Comparison of ENCODE assay signal across 8 cellular contexts in the genomic region with DNA sequence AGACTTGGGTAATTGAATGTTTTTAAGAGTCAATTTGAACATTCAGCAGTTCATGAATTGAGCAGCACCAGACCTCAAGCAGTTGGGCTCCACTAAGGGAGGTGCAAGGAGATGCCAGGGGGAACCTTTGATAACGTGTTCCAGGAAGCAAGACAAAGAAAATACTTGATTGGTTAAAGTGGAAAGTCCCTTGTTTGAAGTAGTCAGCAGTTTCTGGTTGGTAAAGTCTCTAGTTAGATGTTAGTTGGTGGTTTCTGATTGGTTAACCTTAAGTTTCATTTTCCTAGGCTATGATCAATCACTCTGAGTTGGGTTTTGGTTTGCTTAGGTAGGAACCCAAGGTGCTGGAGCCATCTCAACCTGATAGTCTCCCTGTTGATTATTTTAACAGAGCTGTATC. TPM values are rescaled to one million over a fixed set of nuclear protein-coding genes. Genes with fewer than 3 reads are reported as not detected.
DNase-seq lines count a peak whose midpoint lies in the region; ATAC-seq and TF ChIP-seq lines count a peak whose summit lies in the region.

No MANE protein-coding gene starts in this region.

- H3K9ac ChIP-seq in Karpas-422 (ENCODE audit: low read length) (no peak overlapping the region), mesendoderm (ENCODE audit: low read length) (no peak overlapping the region)

- TF ChIP-seq EP300 in suprapubic skin (IDR thresholded peaks at IDR 0.05), result no peak

- no peak overlapping the region for H3K56ac ChIP-seq in mesendoderm (ENCODE audit: low read length)

- H3K9me2 ChIP-seq in Karpas-422 (replicated peaks; ENCODE audit: insufficient read depth, low read length), result no peaks in the 10 kb centered on the region

- no peak overlapping the region for H2AK5ac ChIP-seq in mesendoderm (ENCODE audit: low read length)

- no peak overlapping the region for H3K18ac ChIP-seq in mesendoderm (ENCODE audit: low read length)

- H4K8ac ChIP-seq in mesendoderm (ENCODE audit: low read depth, low read length), result no peak overlapping the region

- TF ChIP-seq CTCF in suprapubic skin (IDR thresholded peaks at IDR 0.05), result no peak

- CTCF ChIA-PET in CD8-positive, alpha-beta memory T cell (lab: Charles Lee), result no interaction called here

- POLR2A ChIA-PET in CD8-positive, alpha-beta memory T cell (lab: Charles Lee), result interaction anchor here (0.6 to 1.3 kb wide), 2 partner anchors 74 to 98 kb away, joined by 4 read pairs; partner anchors contain the start of genes HERC5 and PPM1K

- peaks cover 0 to 40% (median 11%) of the 10 kb centered on the region in 3 donors for H3K36me3 Mint-ChIP-seq in CD8-positive, alpha-beta memory T cell
- peaks cover 47% of the 10 kb centered on the region for H3K36me3 Mint-ChIP-seq in activated CD4-positive, alpha-beta T cell treated with anti-CD3 and anti-CD28 coated beads, Interleukin-2, amount 10 ng/mL, durations not matched to agents 24 days and 14 days (ENCODE audit: low read depth)
- H3K36me3 Mint-ChIP-seq in immature natural killer cell, result peaks cover 6 to 19% (median 7%) of the 10 kb centered on the region in 3 donors

- H3K9me3 ChIP-seq in CD8-positive, alpha-beta memory T cell (ENCODE audit: low read length), result no peaks in the 10 kb centered on the region
- H3K9me3 ChIP-seq in Karpas-422 (ENCODE audit: low read length) (no peaks in the 10 kb centered on the region), suprapubic skin (no peaks in the 10 kb centered on the region)

- DNase-seq in CD8-positive, alpha-beta memory T cell, result peak; percentile 4 to 71 (median 59)
- DNase-seq in activated CD4-positive, alpha-beta T cell treated with anti-CD3 and anti-CD28 coated beads, Interleukin-2, amount 10 ng/mL, durations not matched to agents 24 days and 14 days, result peak; percentile 89
- peak; percentile 28 to 46 (median 35) for DNase-seq in immature natural killer cell
- no peak for DNase-seq in Karpas-422
- no peak for DNase-seq in mesendoderm
- DNase-seq in suprapubic skin (ENCODE audit: low spot score in 2 of 2), result no peak

- no peak overlapping the region for H3K4ac ChIP-seq in mesendoderm (ENCODE audit: low read depth, low read length)

- ATAC-seq in HG02610 (IDR thresholded peaks at IDR 0.05; ENCODE audit: unreplicated experiment) (peak; percentile 60), GM21717 (IDR thresholded peaks at IDR 0.05; ENCODE audit: unreplicated experiment) (no peak)

- no peaks in the 10 kb centered on the region for H3K79me1 ChIP-seq in mesendoderm (ENCODE audit: low read length)

- H3K79me2 ChIP-seq in Karpas-422 (ENCODE audit: low read length) (no peaks in the 10 kb centered on the region), mesendoderm (ENCODE audit: control insufficient read depth, insufficient read depth, low read length) (no peaks in the 10 kb centered on the region)

- no peaks in the 10 kb centered on the region for H3K27me3 Mint-ChIP-seq in CD8-positive, alpha-beta memory T cell
- H3K27me3 Mint-ChIP-seq in activated CD4-positive, alpha-beta T cell treated with anti-CD3 and anti-CD28 coated beads, Interleukin-2, amount 10 ng/mL, durations not matched to agents 24 days and 14 days, result no peaks in the 10 kb centered on the region
- peaks cover 0 to 7% (median 3%) of the 10 kb centered on the region in 3 donors for H3K27me3 Mint-ChIP-seq in immature natural killer cell (ENCODE audit: low read depth in 3 of 3)

- no peak overlapping the region for H4K5ac ChIP-seq in mesendoderm (ENCODE audit: low read length)

- H2BK120ac ChIP-seq in mesendoderm (ENCODE audit: low read depth, low read length), result no peak overlapping the region

- TF ChIP-seq POLR2A in suprapubic skin (IDR thresholded peaks at IDR 0.05), result no peak

- H3K9me3 Mint-ChIP-seq in CD8-positive, alpha-beta memory T cell, result no peaks in the 10 kb centered on the region
- peaks cover 4% of the 10 kb centered on the region for H3K9me3 Mint-ChIP-seq in activated CD4-positive, alpha-beta T cell treated with anti-CD3 and anti-CD28 coated beads, Interleukin-2, amount 10 ng/mL, durations not matched to agents 24 days and 14 days
- no peaks in the 10 kb centered on the region for H3K9me3 Mint-ChIP-seq in immature natural killer cell

- H3K23ac ChIP-seq in mesendoderm (ENCODE audit: low read length), result no peak overlapping the region

- H3K4me3 Mint-ChIP-seq in CD8-positive, alpha-beta memory T cell, result peak overlapping the region; percentile 49 to 78 (median 70)
- peak overlapping the region; percentile 70 for H3K4me3 Mint-ChIP-seq in activated CD4-positive, alpha-beta T cell treated with anti-CD3 and anti-CD28 coated beads, Interleukin-2, amount 10 ng/mL, durations not matched to agents 24 days and 14 days
- H3K4me3 Mint-ChIP-seq in immature natural killer cell, result peak overlapping the region in 2 of 5 donors; percentile 23 to 37

- no CpG with 5 or more reads among the region's 1 CpG for WGBS in mesendoderm (ENCODE audit: extremely low coverage, insufficient coverage, low lambda C conversion rate)
- WGBS in suprapubic skin, result 20% methylated on average over 1 of the region's 1 CpG

- H3K4me1 Mint-ChIP-seq in CD8-positive, alpha-beta memory T cell, result peaks cover 34 to 49% (median 44%) of the 10 kb centered on the region in 3 donors
- peaks cover 47% of the 10 kb centered on the region for H3K4me1 Mint-ChIP-seq in activated CD4-positive, alpha-beta T cell treated with anti-CD3 and anti-CD28 coated beads, Interleukin-2, amount 10 ng/mL, durations not matched to agents 24 days and 14 days
- peaks cover 33 to 44% of the 10 kb centered on the region in 2 donors for H3K4me1 Mint-ChIP-seq in immature natural killer cell

- no peaks in the 10 kb centered on the region for H3K36me3 ChIP-seq in CD8-positive, alpha-beta memory T cell (ENCODE audit: insufficient read depth, low read length)
- H3K36me3 ChIP-seq in Karpas-422 (ENCODE audit: insufficient read depth, low read length) (no peaks in the 10 kb centered on the region), mesendoderm (ENCODE audit: control insufficient read depth, insufficient read depth, low read length) (no peaks in the 10 kb centered on the region), suprapubic skin (peaks cover 5% of the 10 kb centered on the region)

- H2AFZ ChIP-seq in Karpas-422 (ENCODE audit: low read length), result no peak overlapping the region

- H3K27me3 ChIP-seq in CD8-positive, alpha-beta memory T cell (ENCODE audit: insufficient read depth, low read length, poor library complexity, severe bottlenecking), result no peaks in the 10 kb centered on the region
- H3K27me3 ChIP-seq in Karpas-422 (ENCODE audit: low read length), result no peaks in the 10 kb centered on the region
- no peaks in the 10 kb centered on the region for H3K27me3 ChIP-seq in mesendoderm (ENCODE audit: insufficient read depth, low read length, poor library complexity)
- no peaks in the 10 kb centered on the region for H3K27me3 ChIP-seq in suprapubic skin

- H3K4me3 ChIP-seq in CD8-positive, alpha-beta memory T cell (ENCODE audit: low read length), result peak overlapping the region; percentile 17
- no peak overlapping the region for H3K4me3 ChIP-seq in Karpas-422 (ENCODE audit: low read length)
- H3K4me3 ChIP-seq in mesendoderm (ENCODE audit: low read length), result no peak overlapping the region
- no peak overlapping the region for H3K4me3 ChIP-seq in suprapubic skin

- no peak overlapping the region for H3K4me2 ChIP-seq in Karpas-422 (ENCODE audit: low read depth, low read length, poor library complexity, severe bottlenecking)
- no peak overlapping the region for H3K4me2 ChIP-seq in mesendoderm (ENCODE audit: low read length)

- no peak overlapping the region for H2BK15ac ChIP-seq in mesendoderm (replicated peaks; ENCODE audit: low read depth)

- H2BK5ac ChIP-seq in mesendoderm (ENCODE audit: low read length), result no peak overlapping the region

- H3K27ac ChIP-seq in CD8-positive, alpha-beta memory T cell (ENCODE audit: low read depth, low read length), result no peak overlapping the region
- H3K27ac ChIP-seq in Karpas-422 (ENCODE audit: low read length) (no peak overlapping the region), mesendoderm (ENCODE audit: low read depth, low read length) (no peak overlapping the region), suprapubic skin (no peak overlapping the region)

- H3K27ac Mint-ChIP-seq in CD8-positive, alpha-beta memory T cell, result peak overlapping the region; percentile 77 to 98 (median 86)
- peak overlapping the region; percentile 93 for H3K27ac Mint-ChIP-seq in activated CD4-positive, alpha-beta T cell treated with anti-CD3 and anti-CD28 coated beads, Interleukin-2, amount 10 ng/mL, durations not matched to agents 24 days and 14 days
- H3K27ac Mint-ChIP-seq in immature natural killer cell, result peak overlapping the region; percentile 56 to 91 (median 82)

- H3K4me1 ChIP-seq in CD8-positive, alpha-beta memory T cell (ENCODE audit: insufficient read depth, low read length), result peaks cover 33% of the 10 kb centered on the region
- H3K4me1 ChIP-seq in Karpas-422 (ENCODE audit: low read length) (peaks cover 9% of the 10 kb centered on the region), mesendoderm (ENCODE audit: control insufficient read depth, low read depth, low read length) (no peaks in the 10 kb centered on the region), suprapubic skin (no peaks in the 10 kb centered on the region)

- intact Hi-C loops in activated CD4-positive, alpha-beta T cell treated with anti-CD3 and anti-CD28 coated beads, Interleukin-2, amount 10 ng/mL, durations not matched to agents 24 days and 14 days (cut with micrococcal nuclease), result loop anchor here (1.0 to 10.0 kb wide), 10 partner anchors 28 to 1448 kb away; partner anchors contain the start of genes AFF1, HERC3, HERC5 and PKD2

- no peaks in the 10 kb centered on the region for H4K20me1 ChIP-seq in Karpas-422 (ENCODE audit: insufficient read depth, low read depth, low read length)

RNA-seq across cellular contexts. Expression of gene HERC6, which starts 4.0 kb away (rescaled TPM):
- 1 to 10 TPM; 3.7 to 5.4 TPM for total RNA-seq in CD8-positive, alpha-beta memory T cell
- 27.0 TPM for polyA plus RNA-seq in CD8-positive, alpha-beta memory T cell
- total RNA-seq in activated CD4-positive, alpha-beta T cell treated with anti-CD3 and anti-CD28 coated beads, Interleukin-2, amount 10 ng/mL, durations not matched to agents 24 days and 14 days, result 5.3 and 6.4 TPM in 2 replicates
- polyA plus RNA-seq in immature natural killer cell, result 10 to 100 TPM in 2 of 3 donors, 1 to 10 TPM in 1; 5.8 to 14.8 (median 13.8) TPM
- total RNA-seq in Karpas-422 (2014; rRNA removed; shearing (Covaris generic); ENCODE audit: low replicate concordance), result 1.8 and 3.4 TPM in 2 replicates
- 4.8 TPM for polyA plus RNA-seq in mesendoderm (2013, experiment 1 of 2)
- 4.3 TPM for polyA plus RNA-seq in mesendoderm (2013, experiment 2 of 2)
- total RNA-seq in suprapubic skin, result 1 to 10 TPM; 2.7 to 7.9 (median 3.1) TPM

Comparison
In these comparisons a context has a peak if more than half of its experiments do, and no peak if none do; other contexts are left out.
1. DNase-seq: peak in CD8-positive, alpha-beta memory T cell (5 of 5), activated CD4-positive, alpha-beta T cell treated with anti-CD3 and anti-CD28 coated beads, Interleukin-2, amount 10 ng/mL, durations not matched to agents 24 days and 14 days (single experiment) and immature natural killer cell (3 of 3); none in Karpas-422 (single experiment), mesendoderm (single experiment) and suprapubic skin (0 of 2).
2. Peak in every context shown above with its lines, with median percentiles within 50 percentile points of each other: H3K27ac Mint-ChIP-seq.